ENCODE assay signal across 9 cellular contexts in the genomic region with DNA sequence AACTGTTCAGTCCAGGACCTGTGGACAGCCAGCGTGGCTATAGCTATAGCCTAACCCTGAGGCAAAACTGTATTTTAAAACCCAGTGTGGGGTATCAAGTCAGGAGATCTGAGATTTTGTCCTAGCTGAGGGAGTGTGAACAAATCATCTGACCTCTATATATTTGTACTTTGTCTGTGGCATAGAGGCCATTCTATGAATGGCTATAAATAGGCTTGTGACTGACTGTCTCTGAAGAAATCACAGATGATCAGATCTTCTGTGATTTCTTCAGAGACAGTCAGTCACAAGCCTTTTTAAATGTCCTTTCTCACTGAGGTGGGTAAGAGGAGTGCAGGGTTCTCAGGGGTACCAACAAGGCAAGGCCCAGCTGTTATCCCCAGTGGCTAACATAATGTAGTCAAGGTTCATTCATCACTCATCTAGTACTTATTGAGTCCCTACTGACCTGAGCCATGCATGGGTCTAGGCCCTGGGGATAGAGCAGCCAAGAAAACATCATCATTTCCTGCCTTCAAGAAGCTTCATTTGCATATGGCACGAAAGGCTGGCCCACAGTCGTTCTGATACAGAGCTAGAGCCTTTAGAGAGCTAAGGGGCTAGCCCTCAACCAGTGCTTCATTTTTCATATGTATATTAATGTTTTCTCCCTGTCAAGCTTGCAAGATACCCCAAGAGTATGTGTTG. TPM values are rescaled to one million over a fixed set of nuclear protein-coding genes. Genes with fewer than 3 reads are reported as not detected.
DNase-seq lines count a peak whose midpoint lies in the region; ATAC-seq, FAIRE-seq and TF ChIP-seq lines count a peak whose summit lies in the region.
"Had no signal": no experiment of that assay in that cellular context is flagged by ENCODE, and none has a peak within 500 bp of the region (broad histone marks: within the 10 kb centered on the region; RNA-seq: fewer than 3 reads in every experiment).

No MANE protein-coding gene starts in this region.

- no peak overlapping the region for H3K27ac Mint-ChIP-seq in activated T-cell treated with anti-CD3 and anti-CD28 coated beads, Interleukin-2, amount 50 U/mL, for 72 hours

- CTCF ChIA-PET in A549 (lab: Yijun Ruan, JAX): no interaction called here

- H3K9me3 ChIP-seq in A549 (no peaks in the 10 kb centered on the region), MM.1S (replicated peaks; ENCODE audit: insufficient read depth, low read length) (no peaks in the 10 kb centered on the region)

- no peak for FAIRE-seq in A549 (lab: Jason Lieb, UNC)

- no peak overlapping the region for H3K4me3 Mint-ChIP-seq in activated T-cell treated with anti-CD3 and anti-CD28 coated beads, Interleukin-2, amount 50 U/mL, for 72 hours

- no peaks in the 10 kb centered on the region for H3K9me3 Mint-ChIP-seq in activated T-cell treated with anti-CD3 and anti-CD28 coated beads, Interleukin-2, amount 50 U/mL, for 72 hours

- no peak for DNase-seq in A549 (ENCODE audit: low read depth in 1 of 2, low spot score in 1 of 2)
- DNase-seq in MM.1S: peak; percentile 25
- no peak for DNase-seq in NCI-H1092 treated with DMSO at 0.1 percent for 48 hours (lab: John Stamatoyannopoulos, UW)
- DNase-seq in activated T-cell treated with anti-CD3 and anti-CD28 coated beads, Interleukin-2, amount 50 U/mL, for 72 hours: no peak
- no peak for DNase-seq in NOMO-1 (lab: John Stamatoyannopoulos, UW; ENCODE audit: unreplicated experiment in 2 of 2)
- DNase-seq in GDM1 (lab: John Stamatoyannopoulos, UW): no peak

- no peaks in the 10 kb centered on the region for H4K20me1 ChIP-seq in MM.1S (ENCODE audit: insufficient read depth, low read length)

- H3K4me1 Mint-ChIP-seq in activated T-cell treated with anti-CD3 and anti-CD28 coated beads, Interleukin-2, amount 50 U/mL, for 72 hours (ENCODE audit: low read depth): peaks cover 11% of the 10 kb centered on the region

- no peaks in the 10 kb centered on the region for H3K36me3 ChIP-seq in MM.1S (replicated peaks; ENCODE audit: insufficient read depth, low read length)

- no peaks in the 10 kb centered on the region for H3K27me3 Mint-ChIP-seq in activated T-cell treated with anti-CD3 and anti-CD28 coated beads, Interleukin-2, amount 50 U/mL, for 72 hours (ENCODE audit: low read depth)

- 75% methylated on average over 3 of the region's 3 CpGs for WGBS in A549 (ENCODE audit: missing lambda C conversion rate)

- peaks cover 0 to 2% of the 10 kb centered on the region in 2 donors for H3K36me3 Mint-ChIP-seq in activated T-cell treated with anti-CD3 and anti-CD28 coated beads, Interleukin-2, amount 50 U/mL, for 72 hours (ENCODE audit: insufficient read depth in 2 of 2)

- no peaks in the 10 kb centered on the region for H3F3A ChIP-seq in MM.1S (ENCODE audit: insufficient read depth, low read length)

- TF ChIP-seq POLR2A in A549 (IDR thresholded peaks at IDR 0.05; ENCODE audit: low read length): no peak

- no peak for TF ChIP-seq EP300 in A549 (IDR thresholded peaks at IDR 0.05)

- H3K4me2 ChIP-seq in A549: peak overlapping the region; percentile 36; the same call in 2 of the 3 replicates
- H3K4me2 ChIP-seq in MM.1S (ENCODE audit: low read depth, low read length): no peak overlapping the region

- no peak for TF ChIP-seq CTCF in A549 (IDR thresholded peaks at IDR 0.05)
- TF ChIP-seq CTCF in MM.1S (IDR thresholded peaks at IDR 0.05; ENCODE audit: low read length): no peak

- POLR2A ChIA-PET in A549 (lab: Yijun Ruan, JAX): no interaction called here

- H2AFZ ChIP-seq in MM.1S (ENCODE audit: low read length): no peak overlapping the region

- H3K9me2 ChIP-seq in MM.1S (replicated peaks; ENCODE audit: insufficient read depth, low read length): no peaks in the 10 kb centered on the region

- H3K4me1 ChIP-seq in A549 (peaks cover 11% of the 10 kb centered on the region; the same call in 2 of the 3 replicates), MM.1S (ENCODE audit: low read length) (0 out of 2 replicates have a peak, but pooled peaks cover 6% of the 10 kb centered on the region)

- H3K9ac ChIP-seq in MM.1S (ENCODE audit: low read length): no peak overlapping the region

- no peak overlapping the region for H3K4me3 ChIP-seq in A549
- no peak overlapping the region for H3K4me3 ChIP-seq in MM.1S (ENCODE audit: low read length)

- no peaks in the 10 kb centered on the region for H3K79me2 ChIP-seq in MM.1S (ENCODE audit: low read length)

- H3K27ac ChIP-seq in A549 (no peak overlapping the region), MM.1S (ENCODE audit: low read length) (no peak overlapping the region)
- H3K27ac ChIP-seq: C4-2B had no signal

- H3K27me3 ChIP-seq in MM.1S (replicated peaks; ENCODE audit: insufficient read depth, low read length): no peaks in the 10 kb centered on the region

- ATAC-seq in A549 (peak; percentile 20 to 22; a peak in 3 of 6 replicates), GM19025 (IDR thresholded peaks at IDR 0.05; ENCODE audit: low read depth, unreplicated experiment) (peak; percentile 75), HG02798 (IDR thresholded peaks at IDR 0.05; ENCODE audit: poor library complexity, unreplicated experiment) (peak; percentile 89)
- ATAC-seq in activated T-cell treated with anti-CD3 and anti-CD28 coated beads, Interleukin-2, amount 50 U/mL, for 72 hours (replicated peaks in 1 of 2): no peak

- TF ChIP-seq RAD21 in A549 (conservative IDR thresholded peaks at IDR 0.05 in 1 of 2, IDR thresholded peaks at IDR 0.05 in 1 of 2): no peak

TF ChIP-seq in A549, 52 proteins besides CTCF, POLR2A, EP300 and RAD21:
- TF ChIP-seq CHD2 (IDR thresholded peaks at IDR 0.05; ENCODE audit: low read length, partially characterized antibody) (no peak), SMC3 (IDR thresholded peaks at IDR 0.05) (no peak)

RNA-seq across cellular contexts. Expression of gene TIPARP, which starts 53.3 kb away (rescaled TPM):
- 16.5 and 16.7 TPM in 2 replicates for polyA plus RNA-seq in A549 (2011; rRNA removed)
- polyA plus RNA-seq in A549 (2012; cell fraction: cytosol; rRNA removed): 8.3 and 10.4 TPM in 2 replicates
- polyA plus RNA-seq in A549 (2012; cell fraction: nucleus; rRNA removed): 6.4 and 9.5 TPM in 2 replicates
- polyA plus RNA-seq in A549 (2017; fragmentation: RNase III; extraction: RNeasy Plus Mini Kit Qiagen cat#74134 plus additional on column Dnase treatment): 11.8 to 13.8 TPM (median 13.3 TPM) in 3 replicates
- 32.6 and 35.8 TPM in 2 replicates for polyA minus RNA-seq in A549 (2011; rRNA and poly(A)+ RNA removed)
- total RNA-seq in activated T-cell treated with anti-CD3 and anti-CD28 coated beads, Interleukin-2, amount 50 U/mL, for 72 hours: 10 to 100 TPM; 21.3 to 21.6 TPM

Comparison
In these comparisons a context has a peak if more than half of its experiments do, and no peak if none do; other contexts are left out.
1. ATAC-seq: peak in A549 (2 of 2), GM19025 (single experiment) and HG02798 (single experiment); none in activated T-cell treated with anti-CD3 and anti-CD28 coated beads, Interleukin-2, amount 50 U/mL, for 72 hours (0 of 2).